1 cellular context compared by ENCODE assay signal in the genomic region with DNA sequence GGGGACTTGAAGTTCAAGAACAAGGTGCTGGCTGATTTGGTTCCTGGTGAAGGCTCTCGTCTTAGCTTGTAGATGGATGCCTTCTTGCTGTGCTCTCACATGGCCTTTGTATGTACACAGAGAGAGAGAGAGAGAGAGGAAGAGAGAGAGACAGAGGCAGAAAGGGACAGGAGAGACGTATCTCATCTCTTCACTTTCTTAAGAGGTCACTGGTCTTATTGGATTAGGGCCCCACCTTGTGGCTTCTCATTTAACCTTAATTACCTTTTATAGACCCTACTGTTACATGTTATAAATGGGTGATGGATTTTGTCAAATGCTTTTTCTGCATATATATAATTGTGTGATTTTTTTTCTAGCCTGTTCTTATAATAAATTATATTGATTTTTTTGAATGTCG.
TF ChIP-seq lines count a peak whose summit lies in the region.

No MANE protein-coding gene starts in this region.

TF ChIP-seq in WTC11, 78 proteins besides CTCF, POLR2A, EP300 and RAD21 (continued from another document):
- TF ChIP-seq TCF7 (CRISPR knock-in tag; IDR thresholded peaks at IDR 0.05; ENCODE audit: low read depth): no peak
- TF ChIP-seq NFYB (CRISPR knock-in tag; conservative IDR thresholded peaks at IDR 0.05; ENCODE audit: low read depth): no peak
